Comparison of ENCODE assay signal across 9 cellular contexts in the genomic region with DNA sequence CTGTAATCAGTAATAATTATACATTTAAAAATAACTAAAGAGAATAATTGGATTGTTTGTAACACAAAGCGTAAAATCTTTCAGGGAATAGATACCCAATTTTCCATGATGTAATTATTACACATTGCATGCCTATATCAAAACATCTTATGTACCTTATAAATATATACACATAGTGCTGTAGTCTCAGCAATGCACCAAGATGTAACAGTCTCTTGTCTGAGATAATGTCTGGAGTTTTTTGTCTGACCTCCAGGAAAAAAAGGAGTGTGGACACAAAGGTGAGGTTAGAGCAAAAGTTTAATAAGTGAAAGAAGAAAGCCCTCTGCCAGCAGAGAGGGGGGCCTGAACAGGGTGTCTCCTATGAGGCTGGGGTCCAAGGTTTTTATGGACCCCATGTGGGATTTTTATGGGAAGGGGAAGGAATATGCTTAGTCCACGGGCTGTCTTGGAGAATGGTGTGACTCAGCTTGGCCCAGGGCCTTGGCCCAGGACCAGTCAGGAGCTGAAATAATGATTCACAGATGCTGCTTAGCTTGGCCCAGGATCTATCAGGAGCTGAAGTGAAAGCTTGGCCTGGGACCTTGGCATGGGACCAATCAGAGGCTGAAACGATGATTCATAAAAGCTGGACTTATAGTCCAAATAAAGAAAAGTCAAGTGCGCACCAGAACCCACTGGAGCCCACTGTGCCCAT.
A peak's percentile ranks its signal among the peaks of the same experiment; 100 is the strongest.
DNase-seq lines count a peak whose midpoint lies in the region; ATAC-seq and TF ChIP-seq lines count a peak whose summit lies in the region.
"Had no signal": no experiment of that assay in that cellular context is flagged by ENCODE, and none has a peak within 500 bp of the region (broad histone marks: within the 10 kb centered on the region; RNA-seq: fewer than 3 reads in every experiment).

No MANE protein-coding gene starts in this region.

- H3K4me1 ChIP-seq in thoracic aorta (ENCODE audit: control insufficient read depth in 1 of 2, low read depth in 2 of 2) (peaks cover 7 to 8% of the 10 kb centered on the region in 2 donors), MM.1S (ENCODE audit: low read length) (no peaks in the 10 kb centered on the region)

- H3K36me3 ChIP-seq in thoracic aorta (no peaks in the 10 kb centered on the region), MM.1S (replicated peaks; ENCODE audit: insufficient read depth, low read length) (no peaks in the 10 kb centered on the region), WERI-Rb-1 (no peaks in the 10 kb centered on the region)

- no peak overlapping the region for H3K4me2 ChIP-seq in MM.1S (ENCODE audit: low read depth, low read length)

- CTCF ChIA-PET in MCF 10A (lab: Yijun Ruan, JAX) = no interaction called here

- intact Hi-C loops in MCF 10A (cut with micrococcal nuclease) = no loop called here

- H3K27ac ChIP-seq in thoracic aorta (no peak overlapping the region), MM.1S (ENCODE audit: low read length) (no peak overlapping the region), WERI-Rb-1 (no peak overlapping the region)

- H3K9ac ChIP-seq in MM.1S (ENCODE audit: low read length) = no peak overlapping the region

- H3K9me3 ChIP-seq in thoracic aorta (no peaks in the 10 kb centered on the region), MM.1S (replicated peaks; ENCODE audit: insufficient read depth, low read length) (no peaks in the 10 kb centered on the region), WERI-Rb-1 (ENCODE audit: severe bottlenecking) (no peaks in the 10 kb centered on the region)

- no peak overlapping the region for H3K27ac Mint-ChIP-seq in MCF 10A (ENCODE audit: low read depth, unreplicated experiment)

- POLR2A ChIA-PET in MCF 10A (lab: Yijun Ruan, JAX) = interaction anchor here (0.7 to 1.2 kb wide), 2 partner anchors 11 to 910 kb away, joined by 3 to 4 read pairs; no protein-coding TSS in a partner anchor

- no peaks in the 10 kb centered on the region for H3K36me3 Mint-ChIP-seq in MCF 10A (ENCODE audit: insufficient read depth, unreplicated experiment)

- H3K4me3 Mint-ChIP-seq in MCF 10A (ENCODE audit: unreplicated experiment) = no peak overlapping the region

- H3K9me2 ChIP-seq in MM.1S (replicated peaks; ENCODE audit: insufficient read depth, low read length) = no peaks in the 10 kb centered on the region

- H2AFZ ChIP-seq in MM.1S (ENCODE audit: low read length) = no peak overlapping the region

- no TSS peak for BruUV-seq in MCF 10A (replicated peaks; lab: Mats Ljungman, UMichigan)

- no peak for TF ChIP-seq CTCF in MCF 10A (IDR thresholded peaks at IDR 0.05; ENCODE audit: unreplicated experiment)
- no peak for TF ChIP-seq CTCF in thoracic aorta (IDR thresholded peaks at IDR 0.05)
- no peak for TF ChIP-seq CTCF in MM.1S (IDR thresholded peaks at IDR 0.05; ENCODE audit: low read length)
- TF ChIP-seq CTCF in WERI-Rb-1 (IDR thresholded peaks at IDR 0.05; ENCODE audit: low read depth, low read length) = no peak

- H3K9me3 Mint-ChIP-seq in MCF 10A (ENCODE audit: unreplicated experiment) = no peaks in the 10 kb centered on the region

- no peaks in the 10 kb centered on the region for H3K27me3 ChIP-seq in thoracic aorta (replicated peaks; ENCODE audit: insufficient read depth)
- no peaks in the 10 kb centered on the region for H3K27me3 ChIP-seq in MM.1S (replicated peaks; ENCODE audit: insufficient read depth, low read length)
- H3K27me3 ChIP-seq in WERI-Rb-1 (ENCODE audit: insufficient read depth, low read depth, severe bottlenecking) = no peaks in the 10 kb centered on the region

- no peaks in the 10 kb centered on the region for H3K79me2 ChIP-seq in MM.1S (ENCODE audit: low read length)

- ATAC-seq in thoracic aorta (ENCODE audit: insufficient number of reproducible peaks, low FRiP score, low read depth) (peak; percentile 94), GM19467 (IDR thresholded peaks at IDR 0.05; ENCODE audit: unreplicated experiment) (no peak), GM19395 (IDR thresholded peaks at IDR 0.05; ENCODE audit: unreplicated experiment) (no peak)

- peaks cover 44% of the 10 kb centered on the region for H3K27me3 Mint-ChIP-seq in MCF 10A (ENCODE audit: insufficient read depth, unreplicated experiment)

- no peaks in the 10 kb centered on the region for H4K20me1 ChIP-seq in MM.1S (ENCODE audit: insufficient read depth, low read length)

- DNase-seq in HPDE6-E6E7 (ENCODE audit: extremely low spot score) = peak; percentile 54
- DNase-seq in MCF 10A (ENCODE audit: unreplicated experiment) = peak; percentile 92
- DNase-seq in left kidney (ENCODE audit: low read depth, low spot score) = peak; percentile 55
- peak; percentile 73 for DNase-seq in thoracic aorta (ENCODE audit: low spot score)
- DNase-seq in MM.1S = no peak
- no peak for DNase-seq in WERI-Rb-1
- DNase-seq: NCI-H1436 had no signal

- no peaks in the 10 kb centered on the region for H3F3A ChIP-seq in MM.1S (ENCODE audit: insufficient read depth, low read length)

- H3K4me1 Mint-ChIP-seq in MCF 10A (ENCODE audit: insufficient read depth, unreplicated experiment) = peaks cover 11% of the 10 kb centered on the region

- H3K4me3 ChIP-seq in thoracic aorta (peak overlapping the region; percentile 42), MM.1S (ENCODE audit: low read length) (no peak overlapping the region), WERI-Rb-1 (ENCODE audit: low read depth, low read length) (no peak overlapping the region)

Comparison
In these comparisons a context has a peak if more than half of its experiments do, and no peak if none do; other contexts are left out.
1. DNase-seq: peak in HPDE6-E6E7 (single experiment), MCF 10A (single experiment), left kidney (single experiment) and thoracic aorta (single experiment); none in MM.1S (single experiment) and WERI-Rb-1 (single experiment).